ENCODE assay signal across 1 cellular context in genomic region chr17:14311186-14311705, GRCh38.
TF ChIP-seq lines count a peak whose summit lies in the region.

No MANE protein-coding gene starts in this region.

TF ChIP-seq in HepG2, 621 proteins besides CTCF, POLR2A, EP300 and RAD21:
- TF ChIP-seq TRIM22 (IDR thresholded peaks at IDR 0.05) (no peak), KLF13 (CRISPR knock-in tag; IDR thresholded peaks at IDR 0.05) (no peak), RBM22 (optimal IDR thresholded peaks at IDR 0.05; ENCODE audit: low read length) (peak; percentile 49), ZNF878 (CRISPR knock-in tag; IDR thresholded peaks at IDR 0.05) (no peak), CERS6 (CRISPR knock-in tag; IDR thresholded peaks at IDR 0.05) (no peak)
